ENCODE assay signal across 3 cellular contexts in genomic region chr2:86912106-86912505, GRCh38. TPM values are rescaled to one million over a fixed set of nuclear protein-coding genes. Genes with fewer than 3 reads are reported as not detected.
"Had no signal": no experiment of that assay in that cellular context is flagged by ENCODE, and none has a peak within 500 bp of the region (broad histone marks: within the 10 kb centered on the region; RNA-seq: fewer than 3 reads in every experiment).

No MANE protein-coding gene starts in this region.

RNA-seq across cellular contexts. Expression of gene CD8B, which starts 50.4 kb away (rescaled TPM):
- total RNA-seq: GM23248, H4, HFFc6 had no signal
- polyA plus RNA-seq: GM23248 had no signal
